ENCODE assay signal across 8 cellular contexts in genomic region chr3:141051641-141052569, GRCh38. TPM values are rescaled to one million over a fixed set of nuclear protein-coding genes. Genes with fewer than 3 reads are reported as not detected.
A peak's percentile ranks its signal among the peaks of the same experiment; 100 is the strongest.
DNase-seq lines count a peak whose midpoint lies in the region; ATAC-seq, FAIRE-seq and TF ChIP-seq lines count a peak whose summit lies in the region.

No MANE protein-coding gene starts in this region.

- 2% methylated on average over 64 of the region's 64 CpGs for WGBS in thymus

- H3K4me1 ChIP-seq in keratinocyte (ENCODE audit: control insufficient read depth, extremely low read depth, insufficient read depth, low read length) (peaks cover 13% of the 10 kb centered on the region), thymus (ENCODE audit: control insufficient read depth, insufficient read depth, low read length) (peaks cover 10% of the 10 kb centered on the region)

- no peak overlapping the region for H2AFZ ChIP-seq in keratinocyte (ENCODE audit: control insufficient read depth, low read length)

- H3K4me3 ChIP-seq in keratinocyte (ENCODE audit: control insufficient read depth in 2 of 3, extremely low read depth in 1 of 3, insufficient read depth in 2 of 3, low read depth in 1 of 3, low read length in 3 of 3) (peak overlapping the region in 2 of 3 experiments; percentile 9 to 29), thymus (ENCODE audit: low read length) (peak overlapping the region; percentile 54)

- no peaks in the 10 kb centered on the region for H3K36me3 Mint-ChIP-seq in T-helper 1 cell treated with Interleukin-12 subunit alpha and Interleukin-12 subunit beta and Interleukin-4 antibody, amounts not matched to agents 30 μg/mL and 1 μg/mL, for 36 hours (ENCODE audit: low read depth)
- no peaks in the 10 kb centered on the region for H3K36me3 Mint-ChIP-seq in activated naive CD8-positive, alpha-beta T cell treated with anti-CD3 and anti-CD28 coated beads, Interleukin-2, amount 50 U/mL, for 24 hours (ENCODE audit: low read depth)

- peaks cover 58% of the 10 kb centered on the region for H3K27me3 ChIP-seq in keratinocyte (ENCODE audit: control insufficient read depth, extremely low read depth, insufficient read depth, low read length)
- peaks cover 9% of the 10 kb centered on the region for H3K27me3 ChIP-seq in thymus (ENCODE audit: control insufficient read depth, insufficient read depth)

- no peaks in the 10 kb centered on the region for H3K9me3 Mint-ChIP-seq in T-helper 1 cell treated with Interleukin-12 subunit alpha and Interleukin-12 subunit beta and Interleukin-4 antibody, amounts not matched to agents 30 μg/mL and 1 μg/mL, for 36 hours
- no peaks in the 10 kb centered on the region for H3K9me3 Mint-ChIP-seq in activated naive CD8-positive, alpha-beta T cell treated with anti-CD3 and anti-CD28 coated beads, Interleukin-2, amount 50 U/mL, for 24 hours

- peaks cover 6% of the 10 kb centered on the region for H3K4me1 Mint-ChIP-seq in T-helper 1 cell treated with Interleukin-12 subunit alpha and Interleukin-12 subunit beta and Interleukin-4 antibody, amounts not matched to agents 30 μg/mL and 1 μg/mL, for 36 hours (ENCODE audit: low read depth)
- H3K4me1 Mint-ChIP-seq in activated naive CD8-positive, alpha-beta T cell treated with anti-CD3 and anti-CD28 coated beads, Interleukin-2, amount 50 U/mL, for 24 hours, result peaks cover 12% of the 10 kb centered on the region

- H3K9me1 ChIP-seq in keratinocyte (ENCODE audit: control insufficient read depth, extremely low read depth, insufficient read depth, low read length), result no peaks in the 10 kb centered on the region

- no peak for FAIRE-seq in keratinocyte (lab: Jason Lieb, UNC)

- no peaks in the 10 kb centered on the region for H4K20me1 ChIP-seq in keratinocyte (ENCODE audit: control insufficient read depth, extremely low read depth, insufficient read depth, low read length)

- H3K4me2 ChIP-seq in keratinocyte (ENCODE audit: control insufficient read depth, extremely low read depth, insufficient read depth, low read depth, low read length), result peak overlapping the region; percentile 74

- no peak overlapping the region for H3K27ac Mint-ChIP-seq in T-helper 1 cell treated with Interleukin-12 subunit alpha and Interleukin-12 subunit beta and Interleukin-4 antibody, amounts not matched to agents 30 μg/mL and 1 μg/mL, for 36 hours
- H3K27ac Mint-ChIP-seq in activated naive CD8-positive, alpha-beta T cell treated with anti-CD3 and anti-CD28 coated beads, Interleukin-2, amount 50 U/mL, for 24 hours, result no peak overlapping the region

- H3K27ac ChIP-seq in keratinocyte (ENCODE audit: control insufficient read depth, insufficient read depth, low read length), result no peak overlapping the region
- no peak overlapping the region for H3K27ac ChIP-seq in thymus (ENCODE audit: low read depth)

- DNase-seq in T-helper 1 cell (no peak), keratinocyte (ENCODE audit: low read depth, low spot score) (no peak), NAMALWA (ENCODE audit: low spot score) (no peak)
- DNase-seq in activated naive CD8-positive, alpha-beta T cell treated with anti-CD3 and anti-CD28 coated beads, Interleukin-2, amount 50 U/mL, for 24 hours, result no peak
- no peak for DNase-seq in activated CD4-positive, CD25-positive, alpha-beta regulatory T cell (lab: John Stamatoyannopoulos, UW)

- peaks cover 78% of the 10 kb centered on the region for H3K27me3 Mint-ChIP-seq in T-helper 1 cell treated with Interleukin-12 subunit alpha and Interleukin-12 subunit beta and Interleukin-4 antibody, amounts not matched to agents 30 μg/mL and 1 μg/mL, for 36 hours (ENCODE audit: low read depth)
- H3K27me3 Mint-ChIP-seq in activated naive CD8-positive, alpha-beta T cell treated with anti-CD3 and anti-CD28 coated beads, Interleukin-2, amount 50 U/mL, for 24 hours, result peaks cover 68% of the 10 kb centered on the region

- H3K79me2 ChIP-seq in keratinocyte (ENCODE audit: control insufficient read depth, insufficient read depth, low read length), result no peaks in the 10 kb centered on the region

- H3K4me3 Mint-ChIP-seq in T-helper 1 cell treated with Interleukin-12 subunit alpha and Interleukin-12 subunit beta and Interleukin-4 antibody, amounts not matched to agents 30 μg/mL and 1 μg/mL, for 36 hours, result peak overlapping the region; percentile 60
- H3K4me3 Mint-ChIP-seq in activated naive CD8-positive, alpha-beta T cell treated with anti-CD3 and anti-CD28 coated beads, Interleukin-2, amount 50 U/mL, for 24 hours, result peak overlapping the region; percentile 21

- no peak for ATAC-seq in activated naive CD8-positive, alpha-beta T cell treated with anti-CD3 and anti-CD28 coated beads, Interleukin-2, amount 50 U/mL, for 24 hours
- ATAC-seq in GM21528 (IDR thresholded peaks at IDR 0.05; ENCODE audit: low FRiP score, unreplicated experiment), result no peak

- dilution Hi-C loops in keratinocyte (cut with MboI; ENCODE audit: extremely low pct_ligation_motif_present, low sequenced_read_pairs), result no loop called here

- H3K9me3 ChIP-seq in keratinocyte (ENCODE audit: control insufficient read depth, low read depth, low read length) (no peaks in the 10 kb centered on the region), thymus (ENCODE audit: control insufficient read depth) (no peaks in the 10 kb centered on the region)

- H3K9ac ChIP-seq in keratinocyte (ENCODE audit: control insufficient read depth, extremely low read depth, insufficient read depth, low read length), result no peak overlapping the region

- H3K36me3 ChIP-seq in keratinocyte (ENCODE audit: control insufficient read depth in 2 of 2, extremely low read depth in 1 of 2, insufficient read depth in 2 of 2, low read length in 2 of 2), result no peaks in the 10 kb centered on the region
- H3K36me3 ChIP-seq in thymus (ENCODE audit: control insufficient read depth, insufficient read depth), result no peaks in the 10 kb centered on the region

- peak in 1 of 3 experiments; percentile 9 for TF ChIP-seq CTCF in keratinocyte (optimal IDR thresholded peaks at IDR 0.05 in 1 of 3, IDR thresholded peaks at IDR 0.05 in 1 of 3, conservative IDR thresholded peaks at IDR 0.05 in 1 of 3; ENCODE audit: extremely low read depth in 1 of 3, insufficient read depth in 2 of 3, low read length in 3 of 3)

RNA-seq across cellular contexts. Expression of gene SPSB4, which starts 0.8 kb away (rescaled TPM):
- polyA plus RNA-seq in keratinocyte (not detected in 3 replicates), thymus (0.30 TPM)
- not detected for polyA plus RNA-seq in keratinocyte (2011; ENCODE audit: low read depth)
- polyA plus RNA-seq in keratinocyte (2011; cell fraction: cytosol; rRNA removed), result not detected in 2 replicates
- polyA plus RNA-seq in keratinocyte (2011; cell fraction: nucleus; rRNA removed), result 0.10 TPM in 1 of 2 replicates, not detected in the other
- polyA plus RNA-seq in keratinocyte (2012; ENCODE audit: low replicate concordance), result not detected in 2 replicates
- polyA minus RNA-seq in keratinocyte, result 0.19 TPM in 1 of 3 replicates, not detected in the others
- polyA minus RNA-seq in keratinocyte (2011; cell fraction: cytosol; rRNA and poly(A)+ RNA removed), result not detected
- polyA minus RNA-seq in keratinocyte (2011; cell fraction: nucleus; rRNA and poly(A)+ RNA removed), result not detected in 2 replicates
